8 cellular contexts compared by ENCODE assay signal in the genomic region with DNA sequence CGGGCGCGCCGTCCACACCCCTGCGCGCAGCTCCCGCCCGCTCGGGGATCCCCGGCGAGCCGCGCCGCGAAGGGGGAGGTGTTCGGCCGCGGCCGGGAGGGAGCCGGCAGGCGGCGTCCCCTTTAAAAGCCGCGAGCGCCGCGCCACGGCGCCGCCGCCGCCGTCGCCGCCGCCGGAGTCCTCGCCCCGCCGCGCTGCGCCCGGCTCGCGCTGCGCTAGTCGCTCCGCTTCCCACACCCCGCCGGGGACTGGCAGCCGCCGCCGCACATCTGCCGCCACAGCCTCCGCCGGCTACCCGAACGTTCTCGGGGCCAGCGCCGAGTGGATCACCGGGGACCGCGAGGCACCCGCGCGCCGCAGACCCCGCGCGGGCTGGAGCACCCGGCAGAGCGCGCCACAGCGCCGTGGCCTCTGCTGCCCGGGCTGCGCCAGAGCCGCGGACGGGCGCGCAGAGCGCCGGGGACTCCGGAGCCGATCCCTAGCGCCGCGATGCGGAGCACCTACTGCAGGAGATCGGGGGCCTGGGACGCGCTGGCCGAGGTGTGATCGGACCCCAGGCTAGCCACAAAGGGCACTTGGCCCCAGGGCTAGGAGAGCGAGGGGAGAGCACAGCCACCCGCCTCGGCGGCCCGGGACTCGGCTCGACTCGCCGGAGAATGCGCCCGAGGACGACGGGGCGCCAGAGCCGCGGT. TPM values are rescaled to one million over a fixed set of nuclear protein-coding genes. Genes with fewer than 3 reads are reported as not detected.
DNase-seq lines count a peak whose midpoint lies in the region; TF ChIP-seq lines count a peak whose summit lies in the region.

TSS of gene BMP2 (plus strand) at position 151 of the 692 bp plus-strand sequence. CDS start 2,441 bp downstream, outside the sequence.

- intact Hi-C loops in head of caudate nucleus (cut with DNase I), result no loop called here

- H3K36me3 Mint-ChIP-seq in neural crest cell (ENCODE audit: low read depth), result no peaks in the 10 kb centered on the region

- peak within 1 kb of the TSS; percentile 84 for H3K4me3 Mint-ChIP-seq in neural crest cell

- H3K4me1 Mint-ChIP-seq in neural crest cell, result peaks cover 16% of the 10 kb centered on the region

- no peaks in the 10 kb centered on the region for H3K9me3 Mint-ChIP-seq in neural crest cell

- TF ChIP-seq CTCF in neural crest cell (conservative IDR thresholded peaks at IDR 0.05), result no peak

- no peak within 1 kb of the TSS for H3K27ac Mint-ChIP-seq in neural crest cell (ENCODE audit: unreplicated experiment)

- in situ Hi-C loops in KBM-7 (cut with MboI; ENCODE audit: low pct_unique_long_range_greater_than_20kb, low sequenced_read_pairs), result no loop called here

- DNase-seq in NCI-H2029 (lab: John Stamatoyannopoulos, UW) (peak; percentile 30), NCI-H2029 treated with DMSO at 0.1 percent for 48 hours (lab: John Stamatoyannopoulos, UW) (no peak), H4 (ENCODE audit: low spot score) (peak; percentile 10), NCI-H1105 (lab: John Stamatoyannopoulos, UW) (peak; percentile 66), head of caudate nucleus (peak in 40 of 42 donors; percentile 20 to 83 (median 64)), neural crest cell (ENCODE audit: low read depth, low spot score) (peak; percentile 38), KBM-7 (no peak)
- DNase-seq in activated T-cell treated with anti-CD3 and anti-CD28 coated beads, Interleukin-2, amount 50 U/mL, for 48 hours, result peak; percentile 18 to 36

- peaks cover 67% of the 10 kb centered on the region for H3K27me3 Mint-ChIP-seq in neural crest cell (ENCODE audit: low read depth)

RNA-seq across cellular contexts. Expression of gene BMP2, which starts in this region (rescaled TPM):
- total RNA-seq in H4 (2014; rRNA removed; shearing (Covaris generic)), result 0.97 and 1.1 TPM in 2 replicates
- 0.58 and 0.84 TPM in 2 replicates for total RNA-seq in neural crest cell

Comparison
In these comparisons a context has a peak if more than half of its experiments do, and no peak if none do; other contexts are left out.
1. DNase-seq: peak in NCI-H2029 (single experiment), H4 (single experiment), NCI-H1105 (single experiment), activated T-cell treated with anti-CD3 and anti-CD28 coated beads, Interleukin-2, amount 50 U/mL, for 48 hours (2 of 2) and head of caudate nucleus (40 of 42); none in NCI-H2029 treated with DMSO at 0.1 percent for 48 hours (single experiment) and KBM-7 (single experiment).
2. Peak in DNase-seq in neural crest cell; RNA of the gene not detected or under 1 TPM.